1 cellular context compared by ENCODE assay signal in genomic region chr1:235734335-235734734, GRCh38.
TF ChIP-seq lines count a peak whose summit lies in the region.

No MANE protein-coding gene starts in this region.

TF ChIP-seq in IMR-90, 13 proteins besides CTCF, POLR2A, EP300 and RAD21 (continued from another document):
- TF ChIP-seq, protein P1, sequence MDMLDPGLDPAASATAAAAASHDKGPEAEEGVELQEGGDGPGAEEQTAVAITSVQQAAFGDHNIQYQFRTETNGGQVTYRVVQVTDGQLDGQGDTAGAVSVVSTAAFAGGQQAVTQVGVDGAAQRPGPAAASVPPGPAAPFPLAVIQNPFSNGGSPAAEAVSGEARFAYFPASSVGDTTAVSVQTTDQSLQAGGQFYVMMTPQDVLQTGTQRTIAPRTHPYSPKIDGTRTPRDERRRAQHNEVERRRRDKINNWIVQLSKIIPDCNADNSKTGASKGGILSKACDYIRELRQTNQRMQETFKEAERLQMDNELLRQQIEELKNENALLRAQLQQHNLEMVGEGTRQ (IDR thresholded peaks at IDR 0.05; ENCODE audit: low read depth, low read length): no peak
- no peak for TF ChIP-seq MAZ (IDR thresholded peaks at IDR 0.05; ENCODE audit: borderline replicate concordance, low read depth, low read length)
- TF ChIP-seq ELK1 (IDR thresholded peaks at IDR 0.05; ENCODE audit: borderline replicate concordance, low read depth, low read length): no peak
